In the genomic region with DNA sequence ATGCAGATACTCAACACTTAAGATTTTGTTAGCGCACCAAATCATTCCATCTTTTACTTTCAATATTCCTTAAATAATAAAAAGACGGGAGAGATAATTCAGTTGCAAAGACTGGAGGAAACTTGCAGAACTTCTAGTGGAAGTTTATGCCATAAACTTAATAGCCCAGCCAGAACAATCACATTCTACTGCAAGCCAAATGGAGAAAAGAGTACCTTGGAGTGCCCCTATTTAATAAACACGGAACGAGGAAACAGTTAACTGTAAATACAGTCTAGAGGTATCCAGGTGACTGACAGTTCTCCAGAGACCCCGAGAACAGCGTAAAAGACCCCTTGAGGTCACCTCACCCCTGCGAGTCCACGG, we compare ENCODE assay signal across 8 cellular contexts. TPM values are rescaled to one million over a fixed set of nuclear protein-coding genes. Genes with fewer than 3 reads are reported as not detected.
A peak's percentile ranks its signal among the peaks of the same experiment; 100 is the strongest.
DNase-seq lines count a peak whose midpoint lies in the region; ATAC-seq and TF ChIP-seq lines count a peak whose summit lies in the region.

No MANE protein-coding gene starts in this region.

- peak overlapping the region; percentile 66 for H3K27ac ChIP-seq in RWPE2 (ENCODE audit: poor library complexity, severe bottlenecking)

- TF ChIP-seq CTCF in RWPE2 (IDR thresholded peaks at IDR 0.05; ENCODE audit: poor library complexity, severe bottlenecking) (no peak), fibroblast of pulmonary artery (IDR thresholded peaks at IDR 0.05; ENCODE audit: low read length, missing control alignments) (no peak)

- H3K36me3 ChIP-seq in RWPE2 (ENCODE audit: low read depth): peaks cover 20% of the 10 kb centered on the region

- peak; percentile 10 for ATAC-seq in GM18499 (IDR thresholded peaks at IDR 0.05; ENCODE audit: insufficient read depth, unreplicated experiment)
- peak; percentile 28 for ATAC-seq in HG02571 (IDR thresholded peaks at IDR 0.05; ENCODE audit: unreplicated experiment)
- ATAC-seq in RWPE2 (ENCODE audit: low read depth): peak; percentile 4; the same call in 1 of the 3 replicates
- no peak for ATAC-seq in GM19452 (IDR thresholded peaks at IDR 0.05; ENCODE audit: unreplicated experiment)

- no peaks in the 10 kb centered on the region for H3K27me3 ChIP-seq in RWPE2 (ENCODE audit: insufficient read depth, poor library complexity, severe bottlenecking)

- DNase-seq in RWPE2 (ENCODE audit: low spot score): no peak
- no peak for DNase-seq in fibroblast of pulmonary artery (ENCODE audit: low read depth)
- peak; percentile 22 for DNase-seq in renal cortical epithelial cell (ENCODE audit: low read depth)
- DNase-seq in cortex of kidney (lab: John Stamatoyannopoulos, UW): no peak
- DNase-seq in NCI-H1092 (lab: John Stamatoyannopoulos, UW): no peak

- peaks cover 12% of the 10 kb centered on the region for H3K4me1 ChIP-seq in RWPE2 (ENCODE audit: insufficient read depth, poor library complexity, severe bottlenecking)

- H3K9me3 ChIP-seq in RWPE2 (ENCODE audit: severe bottlenecking): no peaks in the 10 kb centered on the region

- H3K4me3 ChIP-seq in RWPE2 (ENCODE audit: severe bottlenecking) (peak overlapping the region; percentile 75), fibroblast of pulmonary artery (replicated peaks; ENCODE audit: low read depth, low read length) (peak overlapping the region; percentile 70)

RNA-seq across cellular contexts. Expression of gene SLC35B3, which starts 0.6 kb away (rescaled TPM):
- total RNA-seq in renal cortical epithelial cell: 23.4 and 54.2 TPM in 2 replicates
